Comparison of ENCODE assay signal across 37 cellular contexts in the genomic region with DNA sequence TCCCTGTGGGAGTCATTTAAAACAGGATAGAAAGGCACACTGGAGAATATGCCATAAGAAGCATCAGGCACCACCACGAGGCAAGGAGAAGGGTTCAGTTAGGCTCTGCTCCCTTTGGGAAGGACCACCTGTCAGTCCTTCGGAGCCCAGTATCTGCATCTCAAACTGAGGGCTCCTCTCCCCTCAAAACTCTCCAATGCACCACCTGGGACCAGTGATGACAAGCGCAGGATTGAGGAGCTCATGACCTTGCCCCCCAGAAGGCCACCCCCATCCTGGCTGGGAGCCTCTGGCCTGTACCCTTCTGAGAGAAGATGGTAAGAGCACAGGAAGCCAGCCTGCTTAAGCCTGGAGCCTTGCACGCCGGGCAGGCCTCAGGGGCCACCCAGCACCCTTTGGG. TPM values are rescaled to one million over a fixed set of nuclear protein-coding genes. Genes with fewer than 3 reads are reported as not detected.
"Had no signal": no experiment of that assay in that cellular context is flagged by ENCODE, and none has a peak within 500 bp of the region (broad histone marks: within the 10 kb centered on the region; RNA-seq: fewer than 3 reads in every experiment).

No MANE protein-coding gene starts in this region.

- H3K27me3 ChIP-seq: MG63 had no signal

- DNase-seq: Karpas-422, Kasumi-1, KG1, MG63, MM.1S, MV-4-11, NCI-H1048, NCI-H1092, NCI-H1092 treated with DMSO at 0.1 percent for 48 hours, NCI-H1105, NCI-H1105 treated with DMSO at 0.1 percent for 48 hours, NCI-H1417, NCI-H1417 treated with DMSO at 0.1 percent for 48 hours, NCI-H1436, NCI-H1436 treated with DMSO at 0.1 percent for 48 hours, NCI-H146, NCI-H1694, NCI-H1694 treated with DMSO at 0.1 percent for 48 hours, NCI-H187, NCI-H187 treated with DMSO at 0.1 percent for 48 hours, NCI-H1930, NCI-H2029, NCI-H2029 treated with DMSO at 0.1 percent for 48 hours, NCI-H2081, NCI-H2081 treated with DMSO at 0.1 percent for 48 hours, NCI-H2107, NCI-H2171, NCI-H2171 treated with DMSO at 0.1 percent for 48 hours, NCI-H2227 treated with DMSO at 0.1 percent for 48 hours, NCI-H345, NCI-H446, NCI-H446 treated with DMSO at 0.1 percent for 48 hours, NCI-H510A, NCI-H510A treated with DMSO at 0.1 percent for 48 hours had no signal

- H3K4me3 ChIP-seq: MG63 had no signal

- H3K4me2 ChIP-seq: KMS-11 had no signal

- H3K27ac ChIP-seq: KMS-11 had no signal

- H3K36me3 ChIP-seq: MG63 had no signal

- H3K9me3 ChIP-seq: MG63 had no signal

- H3K9ac ChIP-seq: KMS-11 had no signal

RNA-seq across cellular contexts. Expression of a gene that starts 39.4 kb away (rescaled TPM):
- total RNA-seq: LHCN-M2, MCF 10A had no signal
